27 cellular contexts compared by ENCODE assay signal in the genomic region with DNA sequence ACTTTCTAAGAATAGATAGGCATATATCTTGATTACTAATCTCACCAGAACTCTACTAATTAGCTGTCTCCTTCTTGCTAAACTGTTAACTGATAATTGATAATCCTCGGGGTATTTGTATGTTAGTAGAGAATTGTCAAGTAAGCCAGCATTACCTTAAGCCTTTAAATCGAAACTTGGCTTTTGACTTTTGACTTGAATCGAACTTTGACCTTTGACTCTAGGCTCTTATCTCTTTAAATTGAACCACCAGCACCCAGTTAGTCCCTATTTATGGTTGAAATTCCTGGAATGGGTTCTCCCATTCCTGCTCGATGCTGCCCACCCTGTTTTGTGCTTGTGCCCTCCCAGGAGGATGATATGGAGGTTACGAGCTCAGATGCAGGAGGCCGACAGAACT.
"Had no signal": no experiment of that assay in that cellular context is flagged by ENCODE, and none has a peak within 500 bp of the region (broad histone marks: within the 10 kb centered on the region; RNA-seq: fewer than 3 reads in every experiment).

No MANE protein-coding gene starts in this region.

- H3K4me3 ChIP-seq: colonic mucosa, esophagus squamous epithelium, gastrocnemius medialis, heart right ventricle, left lung, lung had no signal

- ATAC-seq: effector memory CD8-positive, alpha-beta T cell; esophagus mucosa; gastrocnemius medialis; left cardiac atrium; left lung; left ventricle myocardium superior; naive thymus-derived CD4-positive, alpha-beta T cell had no signal

- H3K9me3 ChIP-seq: colonic mucosa, esophagus squamous epithelium, gastrocnemius medialis, heart right ventricle, left lung had no signal

- DNase-seq: colonic mucosa; cortex of kidney; effector CD8-positive, alpha-beta T cell; effector memory CD8-positive, alpha-beta T cell; endodermal cell; erythroblast; esophagus squamous epithelium; foreskin fibroblast; foreskin melanocyte; gastrocnemius medialis; glutamatergic neuron; head of caudate nucleus; heart right ventricle; hippocampal formation; left cardiac atrium; left lung; left ventricle myocardium superior; mammary epithelial cell; mesendoderm; midbrain; naive thymus-derived CD4-positive, alpha-beta T cell had no signal

- H3K4me1 ChIP-seq: colonic mucosa had no signal

- FAIRE-seq: endometrium, islet of Langerhans, keratinocyte had no signal

- H3K27ac ChIP-seq: colonic mucosa, epithelial cell of prostate, esophagus squamous epithelium, gastrocnemius medialis, heart right ventricle, left lung had no signal

- H3K36me3 ChIP-seq: colonic mucosa, esophagus squamous epithelium, gastrocnemius medialis, heart right ventricle, left lung had no signal

- H3K27me3 ChIP-seq: colonic mucosa, esophagus squamous epithelium, gastrocnemius medialis, heart right ventricle, left lung had no signal
